In the genomic region with DNA sequence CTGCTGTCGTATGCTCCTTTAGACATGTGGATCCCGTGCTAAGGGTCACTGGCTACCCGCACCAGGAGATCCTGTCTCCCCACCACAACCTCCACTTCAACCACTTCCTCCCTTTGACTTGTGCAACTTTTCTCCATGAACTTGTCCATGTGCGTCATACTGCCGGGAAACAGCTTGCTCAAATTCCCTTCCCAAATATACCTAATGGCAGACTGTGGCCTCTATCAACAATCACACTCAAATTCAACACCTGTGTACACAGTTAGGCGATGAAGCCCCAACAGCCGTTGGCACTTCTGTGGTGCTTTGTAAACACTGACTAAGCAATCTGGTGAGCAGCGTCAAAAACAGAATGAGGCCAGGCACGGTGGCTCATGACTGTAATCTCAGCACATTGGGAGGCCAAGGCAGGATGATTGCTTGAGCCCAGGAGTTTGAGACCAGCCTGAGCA, we compare ENCODE assay signal across 10 cellular contexts.
A peak's percentile ranks its signal among the peaks of the same experiment; 100 is the strongest.
DNase-seq lines count a peak whose midpoint lies in the region; ATAC-seq and TF ChIP-seq lines count a peak whose summit lies in the region.
"Had no signal": no experiment of that assay in that cellular context is flagged by ENCODE, and none has a peak within 500 bp of the region (broad histone marks: within the 10 kb centered on the region; RNA-seq: fewer than 3 reads in every experiment).

No MANE protein-coding gene starts in this region.

- H3K4me1 Mint-ChIP-seq in stimulated activated effector memory CD8-positive, alpha-beta T cell treated with anti-CD3 and anti-CD28 coated beads, Interleukin-12 subunit alpha, Interleukin-12 subunit beta, amount 100 ng/mL, for 72 hours = peaks cover 20% of the 10 kb centered on the region

- no peak overlapping the region for H3K4me3 ChIP-seq in astrocyte of the spinal cord (ENCODE audit: low read depth, low read length)

- TF ChIP-seq CTCF in astrocyte of the spinal cord (IDR thresholded peaks at IDR 0.05; ENCODE audit: low read depth, low read length) = no peak

- DNase-seq in NCI-H1417 (lab: John Stamatoyannopoulos, UW) (peak; percentile 29 to 69 (median 63)), NCI-H1417 treated with DMSO at 0.1 percent for 48 hours (lab: John Stamatoyannopoulos, UW) (no peak), NCI-H2081 treated with DMSO at 0.1 percent for 48 hours (lab: John Stamatoyannopoulos, UW) (peak; percentile 18), astrocyte of the spinal cord (ENCODE audit: low read depth, low spot score) (peak; percentile 49), OCI-M2 (lab: John Stamatoyannopoulos, UW; ENCODE audit: unreplicated experiment) (no peak)
- DNase-seq in stimulated activated effector memory CD8-positive, alpha-beta T cell treated with anti-CD3 and anti-CD28 coated beads, Interleukin-12 subunit alpha, Interleukin-12 subunit beta, amount 100 ng/mL, for 72 hours (ENCODE audit: low spot score in 2 of 2) = peak; percentile 1 to 49
- no peak for DNase-seq in activated CD4-positive, alpha-beta T cell treated with anti-CD3 and anti-CD28 coated beads, Interleukin-2, amount 50 U/mL, for 1 hour
- DNase-seq: activated T-cell treated with anti-CD3 and anti-CD28 coated beads, Interleukin-2, amount 50 U/mL, for 1 hour had no signal

- in situ Hi-C loops in astrocyte of the spinal cord (cut with HindIII; ENCODE audit: low sequenced_read_pairs) = no loop called here

- no peaks in the 10 kb centered on the region for H3K9me3 Mint-ChIP-seq in stimulated activated effector memory CD8-positive, alpha-beta T cell treated with anti-CD3 and anti-CD28 coated beads, Interleukin-12 subunit alpha, Interleukin-12 subunit beta, amount 100 ng/mL, for 72 hours

- no peak overlapping the region for H3K4me3 Mint-ChIP-seq in stimulated activated effector memory CD8-positive, alpha-beta T cell treated with anti-CD3 and anti-CD28 coated beads, Interleukin-12 subunit alpha, Interleukin-12 subunit beta, amount 100 ng/mL, for 72 hours
- H3K4me3 Mint-ChIP-seq: mesothelial cell of epicardium had no signal

- peak overlapping the region; percentile 32 for H3K27ac Mint-ChIP-seq in stimulated activated effector memory CD8-positive, alpha-beta T cell treated with anti-CD3 and anti-CD28 coated beads, Interleukin-12 subunit alpha, Interleukin-12 subunit beta, amount 100 ng/mL, for 72 hours
- H3K27ac Mint-ChIP-seq: mesothelial cell of epicardium had no signal

- H3K36me3 Mint-ChIP-seq in stimulated activated effector memory CD8-positive, alpha-beta T cell treated with anti-CD3 and anti-CD28 coated beads, Interleukin-12 subunit alpha, Interleukin-12 subunit beta, amount 100 ng/mL, for 72 hours = no peaks in the 10 kb centered on the region
- H3K36me3 Mint-ChIP-seq: mesothelial cell of epicardium had no signal

- peak; percentile 86 for ATAC-seq in stimulated activated effector memory CD8-positive, alpha-beta T cell treated with anti-CD3 and anti-CD28 coated beads, Interleukin-12 subunit alpha, Interleukin-12 subunit beta, amount 100 ng/mL, for 72 hours
- ATAC-seq in HG03108 (IDR thresholded peaks at IDR 0.05; ENCODE audit: unreplicated experiment) = no peak

Comparison
In these comparisons a context has a peak if more than half of its experiments do, and no peak if none do; other contexts are left out.
1. DNase-seq: peak in NCI-H1417 (3 of 3), NCI-H2081 treated with DMSO at 0.1 percent for 48 hours (single experiment), astrocyte of the spinal cord (single experiment) and stimulated activated effector memory CD8-positive, alpha-beta T cell treated with anti-CD3 and anti-CD28 coated beads, Interleukin-12 subunit alpha, Interleukin-12 subunit beta, amount 100 ng/mL, for 72 hours (2 of 2); none in NCI-H1417 treated with DMSO at 0.1 percent for 48 hours (single experiment), OCI-M2 (single experiment) and activated CD4-positive, alpha-beta T cell treated with anti-CD3 and anti-CD28 coated beads, Interleukin-2, amount 50 U/mL, for 1 hour (single experiment).